In genomic region chr7:27151945-27152815, GRCh38 we compare ENCODE assay signal across 8 cellular contexts. TPM values are rescaled to one million over a fixed set of nuclear protein-coding genes. Genes with fewer than 3 reads are reported as not detected.
A peak's percentile ranks its signal among the peaks of the same experiment; 100 is the strongest.
DNase-seq lines count a peak whose midpoint lies in the region; TF ChIP-seq lines count a peak whose summit lies in the region.

HOXA3 (minus strand) TSS chr7:27152583; CDS start chr7:27110640, 41,943 bp downstream.

- H3K9me3 Mint-ChIP-seq in osteocyte (ENCODE audit: unreplicated experiment) = no peaks in the 10 kb centered on the region

- H3K4me3 Mint-ChIP-seq in osteocyte (ENCODE audit: unreplicated experiment) = peak within 1 kb of the TSS; percentile 64

- H3K36me3 ChIP-seq in duodenal mucosa (ENCODE audit: control insufficient read depth in 1 of 2, insufficient read depth in 2 of 2, low read length in 2 of 2) = no peaks in the 10 kb centered on the region

- peaks cover 18% of the 10 kb centered on the region for H3K4me1 Mint-ChIP-seq in osteocyte (ENCODE audit: unreplicated experiment)

- peak within 1 kb of the TSS; percentile 47 to 60 for H3K4me3 ChIP-seq in duodenal mucosa (ENCODE audit: low read depth in 1 of 2, low read length in 2 of 2)

- H3K27me3 ChIP-seq in duodenal mucosa (ENCODE audit: control insufficient read depth in 1 of 2, insufficient read depth in 2 of 2, low read length in 2 of 2) = peaks cover 90 to 95% of the 10 kb centered on the region in 2 donors

- TF ChIP-seq CTCF in osteocyte (IDR thresholded peaks at IDR 0.05) = no peak

- no peaks in the 10 kb centered on the region for H3K9me3 ChIP-seq in duodenal mucosa (ENCODE audit: control insufficient read depth in 1 of 2, low read length in 2 of 2)

- H3K27ac ChIP-seq in duodenal mucosa (ENCODE audit: low read depth, low read length) = peak within 1 kb of the TSS; percentile 67

- H3K27ac Mint-ChIP-seq in osteocyte (ENCODE audit: unreplicated experiment) = no peak within 1 kb of the TSS

- H3K27me3 Mint-ChIP-seq in osteocyte (ENCODE audit: unreplicated experiment) = peaks cover 87% of the 10 kb centered on the region

- no peak within 1 kb of the TSS for H3K9ac ChIP-seq in duodenal mucosa (ENCODE audit: low read depth in 1 of 2, low read length in 2 of 2)

- H3K36me3 Mint-ChIP-seq in osteocyte (ENCODE audit: unreplicated experiment) = peaks cover 3% of the 10 kb centered on the region

- peak; percentile 57 for DNase-seq in DMS53 treated with DMSO at 0.1 percent for 48 hours (lab: John Stamatoyannopoulos, UW; ENCODE audit: unreplicated experiment)
- DNase-seq in NCI-H69 (lab: John Stamatoyannopoulos, UW) = peak; percentile 90
- DNase-seq in osteocyte (ENCODE audit: extremely low spot score, unreplicated experiment) = no peak
- no peak for DNase-seq in A172 (ENCODE audit: low spot score)
- no peak for DNase-seq in iPS-NIHi11 (ENCODE audit: low spot score)
- DNase-seq in T-helper 9 cell = no peak
- DNase-seq in SW 1271 (lab: John Stamatoyannopoulos, UW) = no peak

- peaks cover 29 to 45% of the 10 kb centered on the region in 2 donors for H3K4me1 ChIP-seq in duodenal mucosa (ENCODE audit: control insufficient read depth in 1 of 2, insufficient read depth in 2 of 2, low read length in 2 of 2)

RNA-seq across cellular contexts. Expression of gene HOXA3, which starts in this region (rescaled TPM):
- not detected in 2 replicates for total RNA-seq in osteocyte
- 0.07 and 0.41 TPM in 2 replicates for total RNA-seq in A172 (2014; rRNA removed; shearing (Covaris generic))

Comparison
In these comparisons a context has a peak if more than half of its experiments do, and no peak if none do; other contexts are left out.
1. DNase-seq: peak in DMS53 treated with DMSO at 0.1 percent for 48 hours (single experiment) and NCI-H69 (single experiment); none in osteocyte (single experiment), A172 (single experiment), iPS-NIHi11 (single experiment), T-helper 9 cell (single experiment) and SW 1271 (0 of 2).